In genomic region chr17:18315498-18316360, GRCh38 we compare ENCODE assay signal across 5 cellular contexts. TPM values are rescaled to one million over a fixed set of nuclear protein-coding genes. Genes with fewer than 3 reads are reported as not detected.
DNase-seq lines count a peak whose midpoint lies in the region; ATAC-seq lines count a peak whose summit lies in the region.

No MANE protein-coding gene starts in this region.

- ATAC-seq in HG03354 (IDR thresholded peaks at IDR 0.05; ENCODE audit: poor library complexity, severe bottlenecking, unreplicated experiment) (peak; percentile 11), GM18861 (IDR thresholded peaks at IDR 0.05; ENCODE audit: unreplicated experiment) (no peak)

- no peaks in the 10 kb centered on the region for H3K9me3 Mint-ChIP-seq in activated naive CD4-positive, alpha-beta T cell treated with anti-CD3 and anti-CD28 coated beads, Interleukin-2, amount 50 U/mL, for 24 hours

- H3K4me3 Mint-ChIP-seq in activated naive CD4-positive, alpha-beta T cell treated with anti-CD3 and anti-CD28 coated beads, Interleukin-2, amount 50 U/mL, for 24 hours, result peak overlapping the region; percentile 91

- H3K27ac Mint-ChIP-seq in activated naive CD4-positive, alpha-beta T cell treated with anti-CD3 and anti-CD28 coated beads, Interleukin-2, amount 50 U/mL, for 24 hours, result peak overlapping the region; percentile 99

- peaks cover 72% of the 10 kb centered on the region for H3K4me1 Mint-ChIP-seq in activated naive CD4-positive, alpha-beta T cell treated with anti-CD3 and anti-CD28 coated beads, Interleukin-2, amount 50 U/mL, for 24 hours

- peak overlapping the region; percentile 96 for H3K27ac ChIP-seq in mesodermal cell (ENCODE audit: low read depth, low read length, severe bottlenecking)

- WGBS in mesodermal cell (ENCODE audit: insufficient coverage in 2 of 2), 2 experiments, result 34 to 38% methylated on average over 30 to 31 of the region's 37 CpGs

- H3K4me1 ChIP-seq in mesodermal cell (ENCODE audit: control insufficient read depth, insufficient read depth, low read length, poor library complexity, severe bottlenecking), result peaks cover 31% of the 10 kb centered on the region

- peak overlapping the region; percentile 84 for H3K4me3 ChIP-seq in mesodermal cell (ENCODE audit: extremely low read depth, insufficient read depth, low read length, poor library complexity, severe bottlenecking)

- peaks cover 55% of the 10 kb centered on the region for H3K36me3 ChIP-seq in mesodermal cell (ENCODE audit: control insufficient read depth, insufficient read depth, low read length)

- H3K9me3 ChIP-seq in mesodermal cell (ENCODE audit: control insufficient read depth, low read length), result no peaks in the 10 kb centered on the region

- H3K27me3 Mint-ChIP-seq in activated naive CD4-positive, alpha-beta T cell treated with anti-CD3 and anti-CD28 coated beads, Interleukin-2, amount 50 U/mL, for 24 hours, result no peaks in the 10 kb centered on the region

- peaks cover 7% of the 10 kb centered on the region for H3K36me3 Mint-ChIP-seq in activated naive CD4-positive, alpha-beta T cell treated with anti-CD3 and anti-CD28 coated beads, Interleukin-2, amount 50 U/mL, for 24 hours

- DNase-seq in T-helper 9 cell, result no peak

RNA-seq across cellular contexts. Expression of gene SMCR8, which starts 0.6 kb away (rescaled TPM):
- 11.6 TPM for polyA plus RNA-seq in mesodermal cell (2013, experiment 1 of 2)
- 10.5 TPM for polyA plus RNA-seq in mesodermal cell (2013, experiment 2 of 2)

RNA-seq across cellular contexts. Expression of gene TOP3A, which starts 0.9 kb away (rescaled TPM):
- polyA plus RNA-seq in mesodermal cell (2013, experiment 1 of 2), result 28.1 TPM
- polyA plus RNA-seq in mesodermal cell (2013, experiment 2 of 2), result 34.4 TPM

RNA-seq across cellular contexts. Expression of gene SHMT1, which starts 47.6 kb away (rescaled TPM):
- 21.2 TPM for polyA plus RNA-seq in mesodermal cell (2013, experiment 1 of 2)
- 20.7 TPM for polyA plus RNA-seq in mesodermal cell (2013, experiment 2 of 2)

RNA-seq across cellular contexts. Expression of gene MIEF2, which starts 55.3 kb away (rescaled TPM):
- 9.3 TPM for polyA plus RNA-seq in mesodermal cell (2013, experiment 1 of 2)
- 7.2 TPM for polyA plus RNA-seq in mesodermal cell (2013, experiment 2 of 2)

RNA-seq across cellular contexts. Expression of gene FLII, which starts 57.2 kb away (rescaled TPM):
- polyA plus RNA-seq in mesodermal cell (2013, experiment 1 of 2), result 259 TPM
- polyA plus RNA-seq in mesodermal cell (2013, experiment 2 of 2), result 229 TPM
